In the genomic region with DNA sequence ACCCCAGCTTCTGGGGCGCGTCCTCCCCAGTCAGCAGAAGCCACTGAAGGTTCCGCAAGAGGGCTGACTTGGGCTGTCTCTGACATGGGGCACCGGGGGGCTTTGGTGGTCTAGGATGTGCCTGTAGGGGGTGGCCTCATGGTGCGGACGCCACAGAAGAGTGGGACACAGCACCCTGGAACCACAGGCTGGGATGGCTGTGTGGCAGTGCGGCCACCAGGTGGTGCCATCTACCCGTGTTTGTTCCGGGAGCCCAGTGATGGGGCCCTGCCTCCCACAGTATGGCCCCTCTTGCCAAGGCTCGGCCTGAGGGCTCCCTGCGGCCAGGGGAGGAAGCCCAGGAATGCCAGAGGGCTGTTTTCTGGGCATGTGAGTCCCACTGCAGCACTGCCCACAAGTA, we compare ENCODE assay signal across 7 cellular contexts. TPM values are rescaled to one million over a fixed set of nuclear protein-coding genes. Genes with fewer than 3 reads are reported as not detected.
DNase-seq lines count a peak whose midpoint lies in the region; ATAC-seq and TF ChIP-seq lines count a peak whose summit lies in the region.
"Not testable (repeated sequence)": the region's sequence is repeated elsewhere in the genome, so short reads cannot be mapped to it uniquely, and the experiment has no call there.

No MANE protein-coding gene starts in this region.

- not testable (repeated sequence) for H3K27me3 Mint-ChIP-seq in nephron progenitor cell (ENCODE audit: low read depth, poor library complexity)

- H4K20me1 ChIP-seq in IMR-90 (ENCODE audit: insufficient read depth, low read length) = not testable (repeated sequence)

- not testable (repeated sequence) for H2BK15ac ChIP-seq in IMR-90 (ENCODE audit: low read depth, low read length)

- H3K4me1 ChIP-seq in IMR-90 (ENCODE audit: control insufficient read depth, insufficient read depth, low read length) = not testable (repeated sequence)

- not testable (repeated sequence) for H2AK9ac ChIP-seq in IMR-90 (replicated peaks; ENCODE audit: low read depth, low read length, poor library complexity)

- H3K56ac ChIP-seq in IMR-90 (ENCODE audit: extremely low read depth, insufficient read depth, low read length) = not testable (repeated sequence)

- H2AK5ac ChIP-seq in IMR-90 (ENCODE audit: low read depth, low read length) = not testable (repeated sequence)

- H2BK5ac ChIP-seq in IMR-90 (ENCODE audit: low read depth, low read length, poor library complexity, severe bottlenecking) = not testable (repeated sequence)

- DNase-seq in IMR-90; Right ventricle myocardium inferior (ENCODE audit: missing footprints): not testable (repeated sequence)
- DNase-seq in activated effector memory CD4-positive, alpha-beta T cell treated with anti-CD3 and anti-CD28 coated beads, Interleukin-2, amount 50 U/mL, for 16 hours = peak; percentile 63
- DNase-seq in nephron progenitor cell = peak; percentile 29

- H3K14ac ChIP-seq in IMR-90 (replicated peaks; ENCODE audit: low read depth, low read length) = not testable (repeated sequence)

- dilution Hi-C loops in IMR-90 (cut with HindIII; ENCODE audit: low sequenced_read_pairs, unreplicated experiment) = not testable (repeated sequence)

- not testable (repeated sequence) for H4K5ac ChIP-seq in IMR-90 (ENCODE audit: low read depth, low read length)

- peak; percentile 74 for ATAC-seq in GM18873 (IDR thresholded peaks at IDR 0.05; ENCODE audit: low FRiP score, unreplicated experiment)
- peak; percentile 91 for ATAC-seq in GM21619 (IDR thresholded peaks at IDR 0.05; ENCODE audit: unreplicated experiment)
- peak; percentile 99 for ATAC-seq in HG02981 (IDR thresholded peaks at IDR 0.05; ENCODE audit: unreplicated experiment)
- ATAC-seq in IMR-90 (ENCODE audit: low read depth) = peak; percentile 99
- ATAC-seq in Right ventricle myocardium inferior = peak; percentile 91

- not testable (repeated sequence) for H3K27ac Mint-ChIP-seq in nephron progenitor cell

- not testable (repeated sequence) for H3K23ac ChIP-seq in IMR-90 (ENCODE audit: low read depth, low read length)

- not testable (repeated sequence) for H4K8ac ChIP-seq in IMR-90 (ENCODE audit: low read depth in 2 of 2, low read length in 2 of 2)

- not testable (repeated sequence) for H2BK120ac ChIP-seq in IMR-90 (ENCODE audit: low read depth, low read length)

- H3K9me3 ChIP-seq in IMR-90 (ENCODE audit: control insufficient read depth, insufficient read depth, low read length) = not testable (repeated sequence)

- not testable (repeated sequence) for H3K4ac ChIP-seq in IMR-90 (ENCODE audit: low read depth, low read length)

- not testable (repeated sequence) for TF ChIP-seq RAD21 in IMR-90 (IDR thresholded peaks at IDR 0.05; ENCODE audit: low read length)

- not testable (repeated sequence) for H4K91ac ChIP-seq in IMR-90 (ENCODE audit: insufficient read depth, low read depth, low read length)

- POLR2A ChIA-PET in IMR-90 (lab: Charles Lee; ENCODE audit: unreplicated experiment) = not testable (repeated sequence)

- not testable (repeated sequence) for H3K9ac ChIP-seq in IMR-90 (ENCODE audit: low read depth, low read length)

- H3K36me3 ChIP-seq in IMR-90 (ENCODE audit: control insufficient read depth, insufficient read depth, low read length) = not testable (repeated sequence)

- TF ChIP-seq CTCF in IMR-90 (conservative IDR thresholded peaks at IDR 0.05; ENCODE audit: low read depth, low read length) = 0 out of 2 replicates have a peak, but pooled peaks have one; percentile 1
- not testable (repeated sequence) for TF ChIP-seq CTCF in nephron progenitor cell (IDR thresholded peaks at IDR 0.05)

- H3K4me3 ChIP-seq in IMR-90 (ENCODE audit: insufficient read depth, low read depth, low read length) = not testable (repeated sequence)

- not testable (repeated sequence) for H3K9me3 Mint-ChIP-seq in nephron progenitor cell

- H3K9me1 ChIP-seq in IMR-90 (ENCODE audit: insufficient read depth, low read length) = not testable (repeated sequence)

- WGBS in IMR-90 (ENCODE audit: extremely low coverage in 2 of 2, insufficient read length in 1 of 2), 2 experiments = no CpG with 5 or more reads among the region's 11 CpGs

- not testable (repeated sequence) for H3K27ac ChIP-seq in IMR-90 (ENCODE audit: insufficient read depth, low read length)

- intact Hi-C loops in IMR-90 (cut with micrococcal nuclease); Right ventricle myocardium inferior (cut with DNase I): not testable (repeated sequence)

- not testable (repeated sequence) for H3K4me2 ChIP-seq in IMR-90 (ENCODE audit: low read depth, low read length)

- not testable (repeated sequence) for H3K27me3 ChIP-seq in IMR-90 (ENCODE audit: control insufficient read depth, insufficient read depth, low read length)

- not testable (repeated sequence) for TF ChIP-seq POLR2A in IMR-90 (IDR thresholded peaks at IDR 0.05; ENCODE audit: low read depth, low read length)

- not testable (repeated sequence) for H2BK20ac ChIP-seq in IMR-90 (ENCODE audit: low read depth, low read length)

- not testable (repeated sequence) for H3K4me3 Mint-ChIP-seq in nephron progenitor cell

- not testable (repeated sequence) for H3K36me3 Mint-ChIP-seq in nephron progenitor cell (ENCODE audit: low read depth)

- not testable (repeated sequence) for BruUV-seq in IMR-90 (replicated peaks; lab: Mats Ljungman, UMichigan)

- H3K4me1 Mint-ChIP-seq in nephron progenitor cell = not testable (repeated sequence)

- H3K18ac ChIP-seq in IMR-90 (ENCODE audit: low read depth, low read length) = not testable (repeated sequence)

- CTCF ChIA-PET in IMR-90 (lab: Yijun Ruan, JAX) = not testable (repeated sequence)

- not testable (repeated sequence) for H2AFZ ChIP-seq in IMR-90 (replicated peaks; ENCODE audit: low read length, poor library complexity)

- in situ Hi-C loops in IMR-90 (cut with MboI; ENCODE audit: low sequenced_read_pairs) = not testable (repeated sequence)

- H3K79me1 ChIP-seq in IMR-90 (ENCODE audit: low read depth in 1 of 2, low read length in 2 of 2) = not testable (repeated sequence)

RNA-seq across cellular contexts. Expression of a gene that starts 38.6 kb away (rescaled TPM):
- total RNA-seq in IMR-90 (2012; rRNA removed) (0.90 and 1.1 TPM in 2 replicates), Right ventricle myocardium inferior (1.2 TPM)
- polyA plus RNA-seq in IMR-90 (2012; rRNA removed) = 1.7 and 2.6 TPM in 2 replicates
- 0.81 and 1.1 TPM in 2 replicates for polyA plus RNA-seq in IMR-90 (2012; cell fraction: cytosol; rRNA removed)
- polyA plus RNA-seq in IMR-90 (2012; cell fraction: nucleus; rRNA removed; ENCODE audit: low replicate concordance) = 8.2 and 28.9 TPM in 2 replicates
